21 cellular contexts compared by ENCODE assay signal in the genomic region with DNA sequence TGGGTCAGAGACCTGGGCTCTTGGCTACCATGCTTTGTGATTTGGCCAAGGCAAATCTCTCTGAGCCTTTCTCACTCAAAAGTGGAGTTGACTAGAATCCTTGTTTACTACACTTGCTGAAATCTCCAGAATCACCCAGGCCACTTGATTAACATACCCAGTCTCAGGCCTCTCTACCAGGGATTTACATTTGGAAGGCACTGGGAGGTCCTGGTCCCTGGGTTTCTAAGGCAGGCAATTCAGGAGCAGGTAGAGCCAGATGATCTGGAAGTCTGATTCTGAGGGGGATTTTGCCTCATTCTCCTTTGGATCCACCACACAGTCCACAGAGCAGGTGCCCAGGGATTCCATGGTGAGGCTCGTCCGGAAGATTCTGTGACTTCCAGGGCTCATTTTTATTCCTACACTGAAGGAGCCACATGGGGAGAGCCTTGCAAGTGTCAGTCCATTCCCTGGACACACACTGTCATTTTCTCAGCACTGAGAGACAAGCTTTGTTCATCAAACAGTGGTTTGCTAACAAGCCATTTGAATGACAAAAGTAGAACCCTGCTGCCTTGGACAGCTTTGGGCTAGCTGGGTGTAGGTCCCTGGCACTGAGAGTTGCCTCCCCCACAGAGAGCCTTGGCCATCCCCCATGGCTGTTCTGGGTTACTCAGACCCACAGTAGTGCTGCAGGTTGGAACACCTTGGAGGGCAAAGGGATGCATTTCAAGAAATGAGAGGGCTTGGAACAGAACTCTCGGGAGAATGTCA.
DNase-seq lines count a peak whose midpoint lies in the region; ATAC-seq, FAIRE-seq and TF ChIP-seq lines count a peak whose summit lies in the region.
"Had no signal": no experiment of that assay in that cellular context is flagged by ENCODE, and none has a peak within 500 bp of the region (broad histone marks: within the 10 kb centered on the region; RNA-seq: fewer than 3 reads in every experiment).

No MANE protein-coding gene starts in this region.

- peak; percentile 13 for DNase-seq in Ammon's horn (ENCODE audit: low spot score)
- no peak for DNase-seq in H1 (ENCODE audit: low read depth in 1 of 2, low spot score in 2 of 2)
- DNase-seq in activated gamma-delta T cell (lab: John Stamatoyannopoulos, UW) = no peak
- no peak for DNase-seq in D721Med (ENCODE audit: insufficient read length, low spot score)
- no peak for DNase-seq in MCF 10A (ENCODE audit: unreplicated experiment)
- DNase-seq: 8988T, DMS 273 treated with DMSO at 0.1 percent for 48 hours, DND-41, GDM1, GM23248, KG1, MV-4-11, NCI-H187 treated with DMSO at 0.1 percent for 48 hours, NCI-H2227 treated with DMSO at 0.1 percent for 48 hours, NCI-H524 treated with DMSO at 0.1 percent for 48 hours, SJCRH30 had no signal

- H3K56ac ChIP-seq in H1 (replicated peaks; ENCODE audit: insufficient read length, low read depth, low read length) = no peak overlapping the region

- H3K79me1 ChIP-seq in H1 (ENCODE audit: low read depth, low read length) = no peaks in the 10 kb centered on the region

- H4K5ac ChIP-seq in H1 (ENCODE audit: insufficient read length, low read depth, low read length) = no peak overlapping the region

- H3K18ac ChIP-seq in H1 (ENCODE audit: extremely low read depth, low read length) = no peak overlapping the region

- no peak overlapping the region for H4K91ac ChIP-seq in H1 (replicated peaks; ENCODE audit: insufficient read length, low read length)

- H3K4me3 Mint-ChIP-seq in MCF 10A (ENCODE audit: unreplicated experiment) = no peak overlapping the region
- H3K4me3 Mint-ChIP-seq: B cell had no signal

- no peak overlapping the region for H2BK12ac ChIP-seq in H1 (ENCODE audit: low read depth, low read length)

- POLR2A ChIA-PET in H1 (lab: Charles Lee; ENCODE audit: partially characterized antibody) (interaction anchor here (1.0 kb wide), 1 partner anchor 28 kb away, joined by 3 read pairs; no protein-coding TSS in a partner anchor), MCF 10A (lab: Yijun Ruan, JAX) (interaction anchor here (1.3 kb wide), 1 partner anchor 13 kb away, joined by 3 read pairs; no protein-coding TSS in a partner anchor)

- H3K36me3 ChIP-seq in HUES64 (ENCODE audit: insufficient read depth, low read length) (no peaks in the 10 kb centered on the region), H1 (ENCODE audit: control insufficient read depth in 2 of 4, insufficient read depth in 4 of 4, low read length in 3 of 4) (no peaks in the 10 kb centered on the region), neuron (ENCODE audit: insufficient read depth, low read length) (no peaks in the 10 kb centered on the region)
- H3K36me3 ChIP-seq: SJCRH30 had no signal

- no peak overlapping the region for H2AK5ac ChIP-seq in H1 (ENCODE audit: low read depth, low read length)

- H3K4me2 ChIP-seq in H1 (ENCODE audit: insufficient read depth in 1 of 2, low read depth in 2 of 2, low read length in 2 of 2) = peak overlapping the region; percentile 22 to 44; a peak in 3 of 4 replicates

- H2BK15ac ChIP-seq in H1 (ENCODE audit: low read length) = no peak overlapping the region

- no peaks in the 10 kb centered on the region for H3K23me2 ChIP-seq in H1 (ENCODE audit: low read depth, low read length)

- H4K8ac ChIP-seq in H1 (ENCODE audit: extremely low read depth, insufficient read depth, low read length) = no peak overlapping the region

- H3K4me1 ChIP-seq in HUES64 (ENCODE audit: insufficient read depth, low read length) (peaks cover 13% of the 10 kb centered on the region), H1 (replicated peaks in 1 of 4; ENCODE audit: control insufficient read depth in 3 of 4, insufficient read depth in 4 of 4, low read length in 3 of 4) (peaks cover 0 to 8% (median 6%) of the 10 kb centered on the region in 4 experiments; a peak in 4 of 7 replicates), neuron (ENCODE audit: insufficient read depth, low read length) (peaks cover 14% of the 10 kb centered on the region)

- peak; percentile 82 for FAIRE-seq in H1 (lab: Jason Lieb, UNC)
- FAIRE-seq in D721Med (lab: Jason Lieb, UNC) = no peak
- FAIRE-seq: HepG2 had no signal

- no peak overlapping the region for H3K27ac Mint-ChIP-seq in MCF 10A (ENCODE audit: low read depth, unreplicated experiment)
- H3K27ac Mint-ChIP-seq: B cell had no signal

- H3K4me1 Mint-ChIP-seq in MCF 10A (ENCODE audit: insufficient read depth, unreplicated experiment) = no peaks in the 10 kb centered on the region
- H3K4me1 Mint-ChIP-seq: B cell had no signal

- TF ChIP-seq CTCF in H1 (IDR thresholded peaks at IDR 0.05; ENCODE audit: control extremely low read depth in 1 of 3, insufficient read depth in 1 of 3, low read depth in 1 of 3, low read length in 3 of 3) = no peak
- TF ChIP-seq CTCF in D721Med (IDR thresholded peaks at IDR 0.05; ENCODE audit: insufficient read depth, missing control alignments) = no peak
- TF ChIP-seq CTCF in MCF 10A (IDR thresholded peaks at IDR 0.05; ENCODE audit: unreplicated experiment) = no peak

- TF ChIP-seq RAD21 in H1 (IDR thresholded peaks at IDR 0.05 in 1 of 2, conservative IDR thresholded peaks at IDR 0.05 in 1 of 2; ENCODE audit: low read depth in 2 of 2, low read length in 2 of 2) = no peak

- H3K4me3 ChIP-seq in HUES64 (ENCODE audit: low read length) = no peak overlapping the region
- H3K4me3 ChIP-seq in H1 (ENCODE audit: extremely low read depth in 1 of 4, insufficient read depth in 2 of 4, low read depth in 3 of 4, low read length in 4 of 4) = peak overlapping the region in 2 of 4 experiments; percentile 2 to 16; a peak in 2 of 8 replicates
- no peak overlapping the region for H3K4me3 ChIP-seq in neuron (ENCODE audit: low read length)
- H3K4me3 ChIP-seq: GM23248, SJCRH30 had no signal

- H3K9me3 ChIP-seq in HUES64 (ENCODE audit: insufficient read depth, low read depth, low read length) (no peaks in the 10 kb centered on the region), H1 (ENCODE audit: insufficient read depth in 2 of 2, low read depth in 1 of 2, low read length in 1 of 2) (no peaks in the 10 kb centered on the region), neuron (ENCODE audit: low read length) (no peaks in the 10 kb centered on the region)
- H3K9me3 ChIP-seq: SJCRH30 had no signal

- no peak overlapping the region for H3K9ac ChIP-seq in HUES64 (ENCODE audit: low read depth, low read length)
- no peak overlapping the region for H3K9ac ChIP-seq in H1 (replicated peaks in 1 of 4; ENCODE audit: extremely low read depth in 1 of 4, low read depth in 3 of 4, low read length in 3 of 4)
- H3K9ac ChIP-seq: GM23248 had no signal

- intact Hi-C loops in MCF 10A (cut with micrococcal nuclease) = no loop called here

- H3K9me3 Mint-ChIP-seq in MCF 10A (ENCODE audit: unreplicated experiment) = no peaks in the 10 kb centered on the region

- no peak overlapping the region for H2BK5ac ChIP-seq in H1 (ENCODE audit: low read depth, low read length)

- H3K27me3 ChIP-seq in HUES64 (ENCODE audit: insufficient read depth, low read length) = no peaks in the 10 kb centered on the region
- H3K27me3 ChIP-seq in H1 (replicated peaks in 1 of 4; ENCODE audit: control insufficient read depth in 3 of 4, extremely low read depth in 1 of 4, insufficient read depth in 3 of 4, low read length in 3 of 4) = no peaks in the 10 kb centered on the region
- no peaks in the 10 kb centered on the region for H3K27me3 ChIP-seq in neuron (ENCODE audit: insufficient read depth, low read length)
- H3K27me3 ChIP-seq: SJCRH30 had no signal

- no peak overlapping the region for H3K14ac ChIP-seq in H1 (ENCODE audit: insufficient read length)

- H3K4ac ChIP-seq in H1 (replicated peaks; ENCODE audit: insufficient read length, low read depth, low read length) = no peak overlapping the region

- no peaks in the 10 kb centered on the region for H3K79me2 ChIP-seq in H1 (ENCODE audit: control insufficient read depth in 1 of 2, insufficient read depth in 2 of 2, low read length in 2 of 2)

- no peak for TF ChIP-seq POLR2A in H1 (IDR thresholded peaks at IDR 0.05; ENCODE audit: control extremely low read depth in 1 of 2, low read depth in 2 of 2, low read length in 2 of 2)

- no peak for ATAC-seq in GM19397 (IDR thresholded peaks at IDR 0.05; ENCODE audit: unreplicated experiment)
- ATAC-seq: HepG2 had no signal

- WGBS in HUES64 = 74% methylated on average over 3 of the region's 3 CpGs
- 83% methylated on average over 3 of the region's 3 CpGs; no CpG with 5 or more reads in 1 of the 2 experiments for WGBS in H1 (ENCODE audit: extremely low coverage in 1 of 2, insufficient coverage in 1 of 2, insufficient read length in 1 of 2, insufficient replicate concordance in 2 of 2, low coverage in 1 of 2, low lambda C conversion rate in 2 of 2, missing lambda C conversion rate in 1 of 2), 2 experiments

- no peaks in the 10 kb centered on the region for H3K27me3 Mint-ChIP-seq in MCF 10A (ENCODE audit: insufficient read depth, unreplicated experiment)

- H2AFZ ChIP-seq in H1 (ENCODE audit: low read length) = no peak overlapping the region
- H2AFZ ChIP-seq in neuron (ENCODE audit: low read depth, low read length) = peak overlapping the region; percentile 44
- H2AFZ ChIP-seq: GM23248 had no signal

- H2BK120ac ChIP-seq in H1 (replicated peaks; ENCODE audit: low read depth, low read length) = no peak overlapping the region

- no TSS peak for BruUV-seq in MCF 10A (replicated peaks; lab: Mats Ljungman, UMichigan)

- H3K36me3 Mint-ChIP-seq in MCF 10A (ENCODE audit: insufficient read depth, unreplicated experiment) = no peaks in the 10 kb centered on the region

- TF ChIP-seq EP300 in H1 (IDR thresholded peaks at IDR 0.05; ENCODE audit: borderline replicate concordance in 1 of 2, low read depth in 2 of 2, low read length in 2 of 2) = no peak

- H4K20me1 ChIP-seq in H1 (replicated peaks in 1 of 2; ENCODE audit: control insufficient read depth in 1 of 2, insufficient read depth in 2 of 2, low read length in 2 of 2) = no peaks in the 10 kb centered on the region

- H3K27ac ChIP-seq in HUES64 (ENCODE audit: low read depth, low read length) = peak overlapping the region; percentile 24; the same call in 1 of the 2 replicates
- no peak overlapping the region for H3K27ac ChIP-seq in H1 (ENCODE audit: low read depth, low read length)
- H3K27ac ChIP-seq: GM23248, SJCRH30 had no signal

- CTCF ChIA-PET in H1 (lab: Charles Lee; ENCODE audit: partially characterized antibody) = interaction anchor here (2.5 kb wide), 1 partner anchor 32 kb away, joined by 17 read pairs; no protein-coding TSS in a partner anchor
- CTCF ChIA-PET in MCF 10A (lab: Yijun Ruan, JAX) = interaction anchor here (0.6 to 1.3 kb wide), 4 partner anchors 8 to 372 kb away, joined by 3 to 6 read pairs (median 4); no protein-coding TSS in a partner anchor

- no peak overlapping the region for H2BK20ac ChIP-seq in H1 (ENCODE audit: low read length)

- H3K23ac ChIP-seq in H1 (ENCODE audit: insufficient read length) = no peak overlapping the region

TF ChIP-seq in H1, 55 proteins besides CTCF, POLR2A, EP300 and RAD21 (continues in another document):
- TF ChIP-seq TAF1 (IDR thresholded peaks at IDR 0.05; ENCODE audit: low read depth, low read length) (no peak), POU5F1 (IDR thresholded peaks at IDR 0.05; ENCODE audit: low read depth, low read length) (0 out of 2 replicates have a peak, but pooled peaks have one; percentile 11), SP1 (IDR thresholded peaks at IDR 0.05; ENCODE audit: low read depth, low read length) (no peak), RNF2 (IDR thresholded peaks at IDR 0.05; ENCODE audit: borderline replicate concordance, low read depth, low read length, missing control alignments, poor library complexity, severe bottlenecking) (no peak), CBX5 (IDR thresholded peaks at IDR 0.05; ENCODE audit: low read depth, low read length) (no peak)
